In genomic region chr20:30506100-30506499, GRCh38 we compare ENCODE assay signal across 19 cellular contexts.
DNase-seq lines count a peak whose midpoint lies in the region; ATAC-seq and TF ChIP-seq lines count a peak whose summit lies in the region.
"Had no signal": no experiment of that assay in that cellular context is flagged by ENCODE, and none has a peak within 500 bp of the region (broad histone marks: within the 10 kb centered on the region; RNA-seq: fewer than 3 reads in every experiment).

No MANE protein-coding gene starts in this region.

- H3K27ac ChIP-seq in right atrium auricular region = no peak overlapping the region
- H3K27ac ChIP-seq: BLaER1, HL-60, KMS-11 had no signal

- H3K4me3 ChIP-seq in right atrium auricular region = no peak overlapping the region
- H3K4me3 ChIP-seq: BLaER1 had no signal

- POLR2A ChIA-PET in WTC11 (lab: Charles Lee) = no interaction called here

- ATAC-seq in left cardiac atrium = no peak
- peak; percentile 67 for ATAC-seq in WTC11
- ATAC-seq in HG02938 (IDR thresholded peaks at IDR 0.05; ENCODE audit: unreplicated experiment) = no peak
- no peak for ATAC-seq in HG03457 (IDR thresholded peaks at IDR 0.05; ENCODE audit: unreplicated experiment)
- ATAC-seq: HCT116 had no signal

- TF ChIP-seq CTCF in right atrium auricular region (IDR thresholded peaks at IDR 0.05) = no peak
- no peak for TF ChIP-seq CTCF in WTC11 (IDR thresholded peaks at IDR 0.05)

- intact Hi-C loops in left cardiac atrium (cut with DNase I) = no loop called here

- peaks cover 6% of the 10 kb centered on the region; the same call in 1 of the 2 replicates for H3K27me3 Mint-ChIP-seq in WTC11 (ENCODE audit: low read depth)
- H3K27me3 Mint-ChIP-seq: CD4-positive, alpha-beta memory T cell had no signal

- no peaks in the 10 kb centered on the region for H3K4me1 ChIP-seq in right atrium auricular region
- H3K4me1 ChIP-seq: BLaER1 had no signal

- H3K9me3 ChIP-seq in right atrium auricular region = no peaks in the 10 kb centered on the region

- CTCF ChIA-PET in WTC11 (lab: Charles Lee) = interaction anchor here (1.1 kb wide), 1 partner anchor 75 kb away, joined by 5 read pairs; no protein-coding TSS in a partner anchor

- no peaks in the 10 kb centered on the region for H3K36me3 ChIP-seq in right atrium auricular region
- H3K36me3 ChIP-seq: BLaER1 had no signal

- H3K36me3 Mint-ChIP-seq in WTC11 = peaks cover 3% of the 10 kb centered on the region
- H3K36me3 Mint-ChIP-seq: CD14-positive monocyte had no signal

- H3K4me1 Mint-ChIP-seq in WTC11 = peaks cover 7% of the 10 kb centered on the region
- H3K4me1 Mint-ChIP-seq: CD14-positive monocyte; CD4-positive, alpha-beta memory T cell had no signal

- no peak overlapping the region for H3K27ac Mint-ChIP-seq in WTC11
- H3K27ac Mint-ChIP-seq: CD14-positive monocyte; CD4-positive, alpha-beta memory T cell; HFFc6 had no signal

- H3K27me3 ChIP-seq in right atrium auricular region = no peaks in the 10 kb centered on the region
- H3K27me3 ChIP-seq: BLaER1 had no signal

- peak; percentile 42 for DNase-seq in right atrium auricular region (ENCODE audit: low spot score)
- no peak for DNase-seq in left cardiac atrium
- peak; percentile 39 for DNase-seq in WTC11 (ENCODE audit: low spot score)
- DNase-seq in iPS-NIHi11 (ENCODE audit: low spot score) = peak; percentile 13
- no peak for DNase-seq in NCI-H146 (lab: John Stamatoyannopoulos, UW)
- DNase-seq in NCI-H510A treated with DMSO at 0.1 percent for 48 hours (lab: John Stamatoyannopoulos, UW) = no peak
- DNase-seq: 8988T; CD4-positive, alpha-beta memory T cell; DMS153; DMS79; GF-D8; HFFc6 had no signal

- peaks cover 4% of the 10 kb centered on the region for H3K9me3 Mint-ChIP-seq in WTC11

- H3K4me3 Mint-ChIP-seq in WTC11 = no peak overlapping the region
- H3K4me3 Mint-ChIP-seq: CD14-positive monocyte; CD4-positive, alpha-beta memory T cell; HFFc6 had no signal

TF ChIP-seq in WTC11, 78 proteins besides CTCF, POLR2A, EP300 and RAD21:
- TF ChIP-seq, protein P1, sequence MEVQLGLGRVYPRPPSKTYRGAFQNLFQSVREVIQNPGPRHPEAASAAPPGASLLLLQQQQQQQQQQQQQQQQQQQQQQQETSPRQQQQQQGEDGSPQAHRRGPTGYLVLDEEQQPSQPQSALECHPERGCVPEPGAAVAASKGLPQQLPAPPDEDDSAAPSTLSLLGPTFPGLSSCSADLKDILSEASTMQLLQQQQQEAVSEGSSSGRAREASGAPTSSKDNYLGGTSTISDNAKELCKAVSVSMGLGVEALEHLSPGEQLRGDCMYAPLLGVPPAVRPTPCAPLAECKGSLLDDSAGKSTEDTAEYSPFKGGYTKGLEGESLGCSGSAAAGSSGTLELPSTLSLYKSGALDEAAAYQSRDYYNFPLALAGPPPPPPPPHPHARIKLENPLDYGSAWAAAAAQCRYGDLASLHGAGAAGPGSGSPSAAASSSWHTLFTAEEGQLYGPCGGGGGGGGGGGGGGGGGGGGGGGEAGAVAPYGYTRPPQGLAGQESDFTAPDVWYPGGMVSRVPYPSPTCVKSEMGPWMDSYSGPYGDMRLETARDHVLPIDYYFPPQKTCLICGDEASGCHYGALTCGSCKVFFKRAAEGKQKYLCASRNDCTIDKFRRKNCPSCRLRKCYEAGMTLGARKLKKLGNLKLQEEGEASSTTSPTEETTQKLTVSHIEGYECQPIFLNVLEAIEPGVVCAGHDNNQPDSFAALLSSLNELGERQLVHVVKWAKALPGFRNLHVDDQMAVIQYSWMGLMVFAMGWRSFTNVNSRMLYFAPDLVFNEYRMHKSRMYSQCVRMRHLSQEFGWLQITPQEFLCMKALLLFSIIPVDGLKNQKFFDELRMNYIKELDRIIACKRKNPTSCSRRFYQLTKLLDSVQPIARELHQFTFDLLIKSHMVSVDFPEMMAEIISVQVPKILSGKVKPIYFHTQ (CRISPR knock-in tag; IDR thresholded peaks at IDR 0.05) = no peak
- no peak for TF ChIP-seq CREM (CRISPR knock-in tag; IDR thresholded peaks at IDR 0.05)
- no peak for TF ChIP-seq TEAD4 (CRISPR knock-in tag; IDR thresholded peaks at IDR 0.05)
- TF ChIP-seq, protein P2, sequence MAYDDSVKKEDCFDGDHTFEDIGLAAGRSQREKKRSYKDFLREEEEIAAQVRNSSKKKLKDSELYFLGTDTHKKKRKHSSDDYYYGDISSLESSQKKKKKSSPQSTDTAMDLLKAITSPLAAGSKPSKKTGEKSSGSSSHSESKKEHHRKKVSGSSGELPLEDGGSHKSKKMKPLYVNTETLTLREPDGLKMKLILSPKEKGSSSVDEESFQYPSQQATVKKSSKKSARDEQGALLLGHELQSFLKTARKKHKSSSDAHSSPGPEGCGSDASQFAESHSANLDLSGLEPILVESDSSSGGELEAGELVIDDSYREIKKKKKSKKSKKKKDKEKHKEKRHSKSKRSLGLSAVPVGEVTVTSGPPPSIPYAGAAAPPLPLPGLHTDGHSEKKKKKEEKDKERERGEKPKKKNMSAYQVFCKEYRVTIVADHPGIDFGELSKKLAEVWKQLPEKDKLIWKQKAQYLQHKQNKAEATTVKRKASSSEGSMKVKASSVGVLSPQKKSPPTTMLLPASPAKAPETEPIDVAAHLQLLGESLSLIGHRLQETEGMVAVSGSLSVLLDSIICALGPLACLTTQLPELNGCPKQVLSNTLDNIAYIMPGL (CRISPR knock-in tag; IDR thresholded peaks at IDR 0.05) = no peak
- no peak for TF ChIP-seq FOXP1 (CRISPR knock-in tag; IDR thresholded peaks at IDR 0.05; ENCODE audit: borderline replicate concordance)
- no peak for TF ChIP-seq MLX (CRISPR knock-in tag; IDR thresholded peaks at IDR 0.05)
- TF ChIP-seq HMGA2 (CRISPR knock-in tag; IDR thresholded peaks at IDR 0.05) = no peak

Comparison
In these comparisons a context has a peak if more than half of its experiments do, and no peak if none do; other contexts are left out.
1. DNase-seq: peak in right atrium auricular region (single experiment), WTC11 (single experiment) and iPS-NIHi11 (single experiment); none in left cardiac atrium (single experiment), NCI-H146 (single experiment) and NCI-H510A treated with DMSO at 0.1 percent for 48 hours (single experiment).